35 cellular contexts compared by ENCODE assay signal in genomic region chr7:55838595-55838994, GRCh38. TPM values are rescaled to one million over a fixed set of nuclear protein-coding genes. Genes with fewer than 3 reads are reported as not detected.
"Had no signal": no experiment of that assay in that cellular context is flagged by ENCODE, and none has a peak within 500 bp of the region (broad histone marks: within the 10 kb centered on the region; RNA-seq: fewer than 3 reads in every experiment).

No MANE protein-coding gene starts in this region.

- H3K9me3 ChIP-seq: colonic mucosa, esophagus squamous epithelium, gastrocnemius medialis, heart right ventricle, left lung, lower lobe of right lung, mucosa of descending colon had no signal

- H3K4me3 ChIP-seq: colonic mucosa, esophagus squamous epithelium, gastrocnemius medialis, heart right ventricle, left lung, lower lobe of right lung, mucosa of descending colon had no signal

- H3K27ac ChIP-seq: colonic mucosa, epithelial cell of prostate, esophagus squamous epithelium, gastrocnemius medialis, heart right ventricle, left lung, lower lobe of right lung had no signal

- ATAC-seq: effector memory CD8-positive, alpha-beta T cell; esophagus mucosa; gastrocnemius medialis; heart right ventricle; left cardiac atrium; left lung; left ventricle myocardium superior; lower lobe of right lung; mucosa of descending colon had no signal

- H3K4me1 Mint-ChIP-seq: endodermal cell, mesothelial cell of epicardium, naive B cell had no signal

- H3K9me3 Mint-ChIP-seq: dendritic cell treated with granulocyte-macrophage colony-stimulating factor and Interleukin-4, amounts not matched to agents 40 ng/mL and 50 ng/mL, for 4 days; effector memory CD8-positive, alpha-beta T cell had no signal

- H3K27ac Mint-ChIP-seq: dendritic cell treated with granulocyte-macrophage colony-stimulating factor and Interleukin-4, amounts not matched to agents 40 ng/mL and 50 ng/mL, for 4 days; effector memory CD8-positive, alpha-beta T cell; endodermal cell; mesothelial cell of epicardium; naive B cell had no signal

- H3K4me1 ChIP-seq: colonic mucosa, esophagus squamous epithelium, gastrocnemius medialis, heart right ventricle, left lung, lower lobe of right lung had no signal

- H3K4me3 Mint-ChIP-seq: dendritic cell treated with granulocyte-macrophage colony-stimulating factor and Interleukin-4, amounts not matched to agents 40 ng/mL and 50 ng/mL, for 4 days; effector memory CD8-positive, alpha-beta T cell; endodermal cell; mesothelial cell of epicardium; naive B cell had no signal

- FAIRE-seq: endometrium, islet of Langerhans, keratinocyte had no signal

- DNase-seq: colonic mucosa; cortex of kidney; effector CD8-positive, alpha-beta T cell; effector memory CD8-positive, alpha-beta T cell; endodermal cell; erythroblast; esophagus squamous epithelium; foreskin fibroblast; foreskin melanocyte; gastrocnemius medialis; glutamatergic neuron; head of caudate nucleus; heart right ventricle; hippocampal formation; left cardiac atrium; left lung; left ventricle myocardium superior; lower lobe of right lung; mesenchymal stem cell; mucosa of descending colon; naive B cell had no signal

- H3K36me3 Mint-ChIP-seq: mesothelial cell of epicardium, naive B cell had no signal

- H3K27me3 Mint-ChIP-seq: dendritic cell treated with granulocyte-macrophage colony-stimulating factor and Interleukin-4, amounts not matched to agents 40 ng/mL and 50 ng/mL, for 4 days had no signal

- H3K36me3 ChIP-seq: colonic mucosa, esophagus squamous epithelium, gastrocnemius medialis, heart right ventricle, left lung, lower lobe of right lung had no signal

- H3K27me3 ChIP-seq: colonic mucosa, esophagus squamous epithelium, gastrocnemius medialis, heart right ventricle, left lung had no signal

RNA-seq across cellular contexts. Expression of gene SEPTIN14, which starts 24.0 kb away (rescaled TPM):
- total RNA-seq: colonic mucosa, dermis microvascular lymphatic vessel endothelial cell, endodermal cell, esophagus mucosa, esophagus squamous epithelium, gastrocnemius medialis, glomerular endothelial cell, heart right ventricle, kidney epithelial cell, left cardiac atrium, left lung, left ventricle myocardium superior, lower leg skin, lower lobe of right lung, lung microvascular endothelial cell, mesenteric fat pad, mucosa of descending colon, myocyte had no signal
- polyA plus RNA-seq: heart right ventricle, keratinocyte had no signal
